17 cellular contexts compared by ENCODE assay signal in genomic region chr4:98611649-98612317, GRCh38. TPM values are rescaled to one million over a fixed set of nuclear protein-coding genes. Genes with fewer than 3 reads are reported as not detected.
DNase-seq lines count a peak whose midpoint lies in the region; ATAC-seq and TF ChIP-seq lines count a peak whose summit lies in the region.
"Had no signal": no experiment of that assay in that cellular context is flagged by ENCODE, and none has a peak within 500 bp of the region (broad histone marks: within the 10 kb centered on the region; RNA-seq: fewer than 3 reads in every experiment).

No MANE protein-coding gene starts in this region.

- H3K4me3 ChIP-seq in GM23248 (no peak overlapping the region), HAP-1 (no peak overlapping the region)
- no peak overlapping the region for H3K4me3 ChIP-seq in CD4-positive, alpha-beta memory T cell (ENCODE audit: low read length in 2 of 2)
- H3K4me3 ChIP-seq: Peyer's patch had no signal

- H3K4me2 ChIP-seq in GM23248 (ENCODE audit: unreplicated experiment): no peak overlapping the region

- peaks cover 5% of the 10 kb centered on the region for H3K9me3 Mint-ChIP-seq in glutamatergic neuron (ENCODE audit: unreplicated experiment)
- H3K9me3 Mint-ChIP-seq in CD4-positive, alpha-beta memory T cell: no peaks in the 10 kb centered on the region
- H3K9me3 Mint-ChIP-seq in MCF 10A (ENCODE audit: unreplicated experiment): no peaks in the 10 kb centered on the region

- intact Hi-C loops in CD4-positive, alpha-beta memory T cell (cut with micrococcal nuclease): no loop called here
- intact Hi-C loops in MCF 10A (cut with micrococcal nuclease): no loop called here

- H3K27me3 Mint-ChIP-seq in T-helper 17 cell: no peaks in the 10 kb centered on the region
- H3K27me3 Mint-ChIP-seq in glutamatergic neuron (ENCODE audit: unreplicated experiment): peaks cover 2% of the 10 kb centered on the region
- no peaks in the 10 kb centered on the region for H3K27me3 Mint-ChIP-seq in CD4-positive, alpha-beta memory T cell
- H3K27me3 Mint-ChIP-seq in MCF 10A (ENCODE audit: insufficient read depth, unreplicated experiment): no peaks in the 10 kb centered on the region

- no TSS peak for BruUV-seq in MCF 10A (replicated peaks; lab: Mats Ljungman, UMichigan)

- H3K36me3 Mint-ChIP-seq in T-helper 17 cell (ENCODE audit: low read depth) (no peaks in the 10 kb centered on the region), glutamatergic neuron (ENCODE audit: unreplicated experiment) (no peaks in the 10 kb centered on the region), MCF 10A (ENCODE audit: insufficient read depth, unreplicated experiment) (peaks cover 7% of the 10 kb centered on the region)
- H3K36me3 Mint-ChIP-seq in CD4-positive, alpha-beta memory T cell: no peaks in the 10 kb centered on the region

- no peak for ATAC-seq in T-helper 17 cell

- peak overlapping the region; percentile 2; the same call in 1 of the 2 replicates for H3K27ac ChIP-seq in GM23248
- peak overlapping the region; percentile 49 for H3K27ac ChIP-seq in substantia nigra (ENCODE audit: low read depth, low read length, poor library complexity, severe bottlenecking)
- no peak overlapping the region for H3K27ac ChIP-seq in CD4-positive, alpha-beta memory T cell (ENCODE audit: low read depth, low read length)
- H3K27ac ChIP-seq: Peyer's patch had no signal

- H3K4me3 Mint-ChIP-seq in T-helper 17 cell (no peak overlapping the region), glutamatergic neuron (ENCODE audit: unreplicated experiment) (no peak overlapping the region), MCF 10A (ENCODE audit: unreplicated experiment) (no peak overlapping the region)
- no peak overlapping the region for H3K4me3 Mint-ChIP-seq in CD4-positive, alpha-beta memory T cell

- POLR2A ChIA-PET in CD4-positive, alpha-beta memory T cell (lab: Charles Lee; ENCODE audit: partially characterized antibody): no interaction called here
- POLR2A ChIA-PET in MCF 10A (lab: Yijun Ruan, JAX): no interaction called here

- in situ Hi-C loops in GM23248 (cut with MboI): no loop called here
- in situ Hi-C loops in HAP-1 (cut with MboI; ENCODE audit: low sequenced_read_pairs): no loop called here

- WGBS in GM23248 (ENCODE audit: low coverage in 1 of 2, low lambda C conversion rate in 2 of 2, missing lambda C conversion rate in 2 of 2), 2 experiments: 70 to 75% methylated on average over 6 of the region's 6 CpGs

- DNase-seq in GM23248: no peak
- no peak for DNase-seq in T-helper 17 cell
- no peak for DNase-seq in glutamatergic neuron
- DNase-seq in substantia nigra (lab: John Stamatoyannopoulos, UW): peak in 2 of 49 donors; percentile 36 to 37
- no peak for DNase-seq in HAP-1 (ENCODE audit: low spot score in 2 of 2)
- DNase-seq in CD4-positive, alpha-beta memory T cell: no peak
- no peak for DNase-seq in MCF 10A (ENCODE audit: unreplicated experiment)
- DNase-seq in stimulated activated CD4-positive, alpha-beta T cell treated with anti-CD3 and anti-CD28 coated beads, Interleukin-15, amount 100 ng/mL, for 24 hours: no peak
- DNase-seq: AML-193, Calu3, KBM-7, MM.1S, NCI-H1105, NCI-H1694 treated with DMSO at 0.1 percent for 48 hours, NCI-H748 treated with DMSO at 0.1 percent for 48 hours, Peyer's patch, SHP77 treated with DMSO at 0.1 percent for 48 hours had no signal

- H2AFZ ChIP-seq in GM23248: no peak overlapping the region

- no peaks in the 10 kb centered on the region for H4K20me1 ChIP-seq in GM23248 (ENCODE audit: insufficient read depth)

- peaks cover 60% of the 10 kb centered on the region for H3K4me1 ChIP-seq in GM23248 (ENCODE audit: insufficient read depth)
- peaks cover 3% of the 10 kb centered on the region for H3K4me1 ChIP-seq in HAP-1
- peaks cover 41% of the 10 kb centered on the region for H3K4me1 ChIP-seq in CD4-positive, alpha-beta memory T cell (ENCODE audit: insufficient read depth, low read length)
- H3K4me1 ChIP-seq: Peyer's patch had no signal

- H3K9me2 ChIP-seq in GM23248 (ENCODE audit: insufficient read depth): no peaks in the 10 kb centered on the region

- H3K36me3 ChIP-seq in GM23248 (ENCODE audit: low read depth) (no peaks in the 10 kb centered on the region), HAP-1 (replicated peaks) (no peaks in the 10 kb centered on the region)
- H3K36me3 ChIP-seq in CD4-positive, alpha-beta memory T cell (ENCODE audit: insufficient read depth, low read length): no peaks in the 10 kb centered on the region
- H3K36me3 ChIP-seq: Peyer's patch had no signal

- H3K79me2 ChIP-seq in GM23248 (ENCODE audit: insufficient read depth): peaks cover 100% of the 10 kb centered on the region

- peaks cover 25% of the 10 kb centered on the region; the same call in 1 of the 2 replicates for H3F3A ChIP-seq in GM23248 (ENCODE audit: insufficient read depth)

- H3K9me3 ChIP-seq in GM23248 (ENCODE audit: low read depth): no peaks in the 10 kb centered on the region
- H3K9me3 ChIP-seq in T-helper 17 cell (ENCODE audit: control insufficient read depth, low read length, poor library complexity, severe bottlenecking): no peaks in the 10 kb centered on the region
- H3K9me3 ChIP-seq in HAP-1: no peaks in the 10 kb centered on the region
- H3K9me3 ChIP-seq in CD4-positive, alpha-beta memory T cell (ENCODE audit: control insufficient read depth in 1 of 2, low read length in 2 of 2): no peaks in the 10 kb centered on the region
- H3K9me3 ChIP-seq: Peyer's patch had no signal

- no peak overlapping the region for H3K9ac ChIP-seq in GM23248

- H3K27me3 ChIP-seq in GM23248 (replicated peaks; ENCODE audit: insufficient read depth): no peaks in the 10 kb centered on the region
- H3K27me3 ChIP-seq in HAP-1 (ENCODE audit: low read depth): no peaks in the 10 kb centered on the region
- no peaks in the 10 kb centered on the region for H3K27me3 ChIP-seq in CD4-positive, alpha-beta memory T cell (ENCODE audit: insufficient read depth, low read length)
- H3K27me3 ChIP-seq: Peyer's patch had no signal

- TF ChIP-seq CTCF in glutamatergic neuron (IDR thresholded peaks at IDR 0.05; ENCODE audit: partially characterized antibody, unreplicated experiment) (no peak), MCF 10A (IDR thresholded peaks at IDR 0.05; ENCODE audit: unreplicated experiment) (no peak)

- peaks cover 35% of the 10 kb centered on the region for H3K4me1 Mint-ChIP-seq in T-helper 17 cell
- peaks cover 60% of the 10 kb centered on the region for H3K4me1 Mint-ChIP-seq in glutamatergic neuron (ENCODE audit: low read depth, unreplicated experiment)
- peaks cover 43 to 83% (median 68%) of the 10 kb centered on the region in 4 donors for H3K4me1 Mint-ChIP-seq in CD4-positive, alpha-beta memory T cell
- peaks cover 18% of the 10 kb centered on the region for H3K4me1 Mint-ChIP-seq in MCF 10A (ENCODE audit: insufficient read depth, unreplicated experiment)

- CTCF ChIA-PET in CD4-positive, alpha-beta memory T cell (lab: Charles Lee; ENCODE audit: partially characterized antibody): no interaction called here
- CTCF ChIA-PET in MCF 10A (lab: Yijun Ruan, JAX): no interaction called here

- H3K27ac Mint-ChIP-seq in T-helper 17 cell: peak overlapping the region; percentile 39
- H3K27ac Mint-ChIP-seq in glutamatergic neuron (ENCODE audit: unreplicated experiment): peak overlapping the region; percentile 62
- H3K27ac Mint-ChIP-seq in CD4-positive, alpha-beta memory T cell: peak overlapping the region in 2 of 7 donors; percentile 18 to 64
- no peak overlapping the region for H3K27ac Mint-ChIP-seq in MCF 10A (ENCODE audit: low read depth, unreplicated experiment)

RNA-seq across cellular contexts. Expression of gene TSPAN5, which starts 46.6 kb away (rescaled TPM):
- total RNA-seq in GM23248 (2014; rRNA removed; shearing (Covaris generic)): 61.9 and 69.6 TPM in 2 replicates
- polyA plus RNA-seq in GM23248 (2016; fragmentation: Nextera tagmentation; extraction: Ambion mirVana): 70.8 and 76.6 TPM in 2 replicates
- 10 to 100 TPM; 11.8 to 15.2 TPM for total RNA-seq in T-helper 17 cell
- 40.5 TPM for total RNA-seq in glutamatergic neuron (ENCODE audit: unreplicated experiment)
- total RNA-seq in CD4-positive, alpha-beta memory T cell: 10 to 100 TPM; 16.8 to 17.4 TPM
- 10 to 100 TPM; 34.0 to 40.4 TPM for polyA plus RNA-seq in CD4-positive, alpha-beta memory T cell
- total RNA-seq in MCF 10A (2022): 18.5 and 19.8 TPM in 2 replicates
